Comparison of ENCODE assay signal across 17 cellular contexts in genomic region chr2:64880193-64880951, GRCh38.
DNase-seq lines count a peak whose midpoint lies in the region; ATAC-seq and TF ChIP-seq lines count a peak whose summit lies in the region.
"Had no signal": no experiment of that assay in that cellular context is flagged by ENCODE, and none has a peak within 500 bp of the region (broad histone marks: within the 10 kb centered on the region; RNA-seq: fewer than 3 reads in every experiment).

No MANE protein-coding gene starts in this region.

- H3K36me3 ChIP-seq in endodermal cell (ENCODE audit: control insufficient read depth, insufficient read depth, low read length) (no peaks in the 10 kb centered on the region), neuronal stem cell (replicated peaks in 1 of 2; ENCODE audit: control insufficient read depth in 2 of 2, insufficient read depth in 2 of 2, low read length in 2 of 2) (no peaks in the 10 kb centered on the region)

- DNase-seq in COR-L47 (lab: John Stamatoyannopoulos, UW) (peak; percentile 77), NCI-H69 (lab: John Stamatoyannopoulos, UW) (peak; percentile 51), endodermal cell (peak; percentile 64), neuronal stem cell (ENCODE audit: low spot score) (no peak), germinal center (ENCODE audit: low spot score) (no peak), left lobe of liver (ENCODE audit: low spot score) (no peak), H4 (ENCODE audit: low spot score) (no peak)
- DNase-seq: C1 segment of cervical spinal cord, DMS 273 treated with DMSO at 0.1 percent for 48 hours, GDM1, GM23248, KBM-7, NCI-H187 treated with DMSO at 0.1 percent for 48 hours, NCI-H2227 treated with DMSO at 0.1 percent for 48 hours, NCI-H510A treated with DMSO at 0.1 percent for 48 hours, NCI-H82 had no signal

- H3K9ac ChIP-seq in endodermal cell (ENCODE audit: extremely low read depth, low read length, poor library complexity, severe bottlenecking) (no peak overlapping the region), neuronal stem cell (ENCODE audit: low read depth, low read length, poor library complexity) (no peak overlapping the region)
- H3K9ac ChIP-seq: GM23248 had no signal

- H3K23ac ChIP-seq in neuronal stem cell (ENCODE audit: low read depth, low read length, poor library complexity) = no peak overlapping the region

- WGBS in endodermal cell (ENCODE audit: insufficient coverage in 1 of 2, insufficient read length in 1 of 2), 2 experiments = 81 to 88% methylated on average over 11 to 12 of the region's 12 CpGs
- no CpG with 5 or more reads among the region's 12 CpGs for WGBS in neuronal stem cell (ENCODE audit: extremely low coverage in 2 of 2, insufficient read length in 2 of 2, insufficient replicate concordance in 1 of 2), 2 donors

- H3K18ac ChIP-seq in neuronal stem cell (ENCODE audit: low read length) = peak overlapping the region; percentile 69

- H3K4me1 ChIP-seq in endodermal cell (ENCODE audit: control insufficient read depth, insufficient read depth, low read length) (no peaks in the 10 kb centered on the region), neuronal stem cell (ENCODE audit: control insufficient read depth in 2 of 2, insufficient read depth in 1 of 2, low read depth in 1 of 2, low read length in 2 of 2) (peaks cover 3 to 4% of the 10 kb centered on the region in 2 donors)

- no peak overlapping the region for H2AK5ac ChIP-seq in neuronal stem cell (ENCODE audit: low read depth, low read length)

- H3K4me3 ChIP-seq in endodermal cell (ENCODE audit: low read length) = no peak overlapping the region
- H3K4me3 ChIP-seq in neuronal stem cell (ENCODE audit: low read length in 2 of 2) = no peak overlapping the region
- H3K4me3 ChIP-seq: GM23248 had no signal

- no peaks in the 10 kb centered on the region for H3K27me3 Mint-ChIP-seq in endodermal cell (ENCODE audit: insufficient read depth)

- H3K14ac ChIP-seq in neuronal stem cell (ENCODE audit: low read length) = no peak overlapping the region

- no peak overlapping the region for H4K8ac ChIP-seq in neuronal stem cell (ENCODE audit: low read depth, low read length)

- no peaks in the 10 kb centered on the region for H3K36me3 Mint-ChIP-seq in endodermal cell (ENCODE audit: low read depth)

- H3K27ac ChIP-seq in endodermal cell (ENCODE audit: low read depth, low read length) = no peak overlapping the region
- H3K27ac ChIP-seq in neuronal stem cell (replicated peaks; ENCODE audit: low read length) = no peak overlapping the region
- H3K27ac ChIP-seq: GM23248 had no signal

- no peak overlapping the region for H4K91ac ChIP-seq in neuronal stem cell (ENCODE audit: low read depth, low read length, poor library complexity)

- no peaks in the 10 kb centered on the region for H3K9me3 Mint-ChIP-seq in endodermal cell

- H3K9me3 ChIP-seq in endodermal cell (ENCODE audit: control insufficient read depth, low read length) (no peaks in the 10 kb centered on the region), neuronal stem cell (replicated peaks in 1 of 2; ENCODE audit: control insufficient read depth in 2 of 2, insufficient read depth in 1 of 2, low read depth in 1 of 2, low read length in 2 of 2) (no peaks in the 10 kb centered on the region)

- no peaks in the 10 kb centered on the region for H3K79me1 ChIP-seq in neuronal stem cell (ENCODE audit: low read depth, low read length)

- H2BK120ac ChIP-seq in neuronal stem cell (ENCODE audit: low read depth, low read length) = no peak overlapping the region

- H2AFZ ChIP-seq in neuronal stem cell (ENCODE audit: low read length) = no peak overlapping the region
- H2AFZ ChIP-seq: GM23248 had no signal

- H3K4me3 Mint-ChIP-seq in endodermal cell = no peak overlapping the region

- H3K4ac ChIP-seq in neuronal stem cell (ENCODE audit: low read length) = no peak overlapping the region

- H2BK12ac ChIP-seq in neuronal stem cell (ENCODE audit: low read length) = peak overlapping the region; percentile 53

- H3K27me3 ChIP-seq in endodermal cell (ENCODE audit: control insufficient read depth, insufficient read depth, low read length, poor library complexity, severe bottlenecking) = no peaks in the 10 kb centered on the region
- H3K27me3 ChIP-seq in neuronal stem cell (ENCODE audit: control insufficient read depth in 3 of 3, insufficient read depth in 3 of 3, low read depth in 1 of 3, low read length in 3 of 3) = peaks cover 0 to 3% (median 0%) of the 10 kb centered on the region in 3 experiments

- H2BK15ac ChIP-seq in neuronal stem cell (ENCODE audit: low read length) = no peak overlapping the region

- no peak for ATAC-seq in left lobe of liver
- ATAC-seq: HepG2 had no signal

- no peak for TF ChIP-seq CTCF in endodermal cell (conservative IDR thresholded peaks at IDR 0.05)

- H3K4me1 Mint-ChIP-seq in endodermal cell = peaks cover 6% of the 10 kb centered on the region

- no peak overlapping the region for H2BK5ac ChIP-seq in neuronal stem cell (ENCODE audit: low read length)

- H3K27ac Mint-ChIP-seq in endodermal cell = no peak overlapping the region

- no peak overlapping the region for H3K4me2 ChIP-seq in neuronal stem cell (ENCODE audit: insufficient read depth, low read length, poor library complexity, severe bottlenecking)

Comparison
In these comparisons a context has a peak if more than half of its experiments do, and no peak if none do; other contexts are left out.
1. DNase-seq: peak in COR-L47 (single experiment), NCI-H69 (single experiment) and endodermal cell (single experiment); none in neuronal stem cell (single experiment), germinal center (single experiment), left lobe of liver (single experiment) and H4 (single experiment).